27 cellular contexts compared by ENCODE assay signal in the genomic region with DNA sequence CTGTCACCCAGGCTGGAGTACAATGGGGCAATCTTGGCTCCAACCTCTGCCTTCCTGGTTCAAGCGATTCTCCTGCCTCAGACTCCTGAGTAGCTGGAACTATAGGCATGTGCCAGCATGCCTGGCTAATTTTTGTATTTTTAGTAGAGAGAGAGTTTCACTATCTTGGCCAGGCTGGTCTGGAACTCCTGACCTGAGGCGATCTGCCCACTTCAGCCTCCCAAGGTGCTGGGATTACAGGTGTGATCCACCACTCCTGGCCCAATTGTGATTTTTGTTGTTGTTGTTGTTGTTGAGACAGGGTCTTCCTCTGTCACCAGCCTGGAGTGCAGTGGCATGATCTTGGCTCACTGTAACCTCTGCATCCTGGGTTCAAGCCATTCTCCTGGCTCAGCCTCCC.
"Had no signal": no experiment of that assay in that cellular context is flagged by ENCODE, and none has a peak within 500 bp of the region (broad histone marks: within the 10 kb centered on the region; RNA-seq: fewer than 3 reads in every experiment).

No MANE protein-coding gene starts in this region.

- H3K9me3 Mint-ChIP-seq: activated CD8-positive, alpha-beta T cell treated with anti-CD3 and anti-CD28 coated beads for 36 hours; activated T-cell treated with anti-CD3 and anti-CD28 coated beads, Interleukin-2, amount 50 U/mL, for 4 hours; activated T-helper 17 cell treated with anti-CD3 and anti-CD28 coated beads, Interleukin-2, amount 50 U/mL, for 72 hours; effector memory CD8-positive, alpha-beta T cell; WTC11 had no signal

- H3K9me3 ChIP-seq: esophagus squamous epithelium, gastroesophageal sphincter had no signal

- H3K4me3 Mint-ChIP-seq: activated CD8-positive, alpha-beta T cell treated with anti-CD3 and anti-CD28 coated beads for 36 hours; activated naive CD8-positive, alpha-beta T cell; activated T-cell treated with anti-CD3 and anti-CD28 coated beads, Interleukin-2, amount 50 U/mL, for 4 hours; activated T-helper 17 cell treated with anti-CD3 and anti-CD28 coated beads, Interleukin-2, amount 50 U/mL, for 72 hours; effector memory CD8-positive, alpha-beta T cell; WTC11 had no signal

- H3K27ac ChIP-seq: brain microvascular endothelial cell, epithelial cell of prostate, VCaP had no signal

- H3K27ac Mint-ChIP-seq: activated CD8-positive, alpha-beta T cell treated with anti-CD3 and anti-CD28 coated beads for 36 hours; activated naive CD8-positive, alpha-beta T cell; activated T-helper 17 cell treated with anti-CD3 and anti-CD28 coated beads, Interleukin-2, amount 50 U/mL, for 72 hours had no signal

- H3K27me3 ChIP-seq: brain microvascular endothelial cell, esophagus squamous epithelium, gastroesophageal sphincter had no signal

- H3K36me3 ChIP-seq: brain microvascular endothelial cell had no signal

- H3K27me3 Mint-ChIP-seq: activated CD8-positive, alpha-beta T cell treated with anti-CD3 and anti-CD28 coated beads for 36 hours; activated naive CD8-positive, alpha-beta T cell; activated T-helper 17 cell treated with anti-CD3 and anti-CD28 coated beads, Interleukin-2, amount 50 U/mL, for 72 hours; effector memory CD8-positive, alpha-beta T cell had no signal

- ATAC-seq: activated CD8-positive, alpha-beta T cell treated with anti-CD3 and anti-CD28 coated beads for 36 hours; activated T-cell treated with anti-CD3 and anti-CD28 coated beads, Interleukin-2, amount 50 U/mL, for 4 hours; activated T-helper 17 cell treated with anti-CD3 and anti-CD28 coated beads, Interleukin-2, amount 50 U/mL, for 72 hours; effector memory CD8-positive, alpha-beta T cell; gastroesophageal sphincter; WTC11 had no signal

- DNase-seq: activated CD4-positive, alpha-beta T cell treated with anti-CD3 and anti-CD28 coated beads for 48 hours; activated CD4-positive, alpha-beta T cell treated with anti-CD3 and anti-CD28 coated beads, Interleukin-2, amount 50 U/mL, for 1 hour; activated CD4-positive, alpha-beta T cell treated with anti-CD3 and anti-CD28 coated beads, Interleukin-2, amount 50 U/mL, for 48 hours; activated CD8-positive, alpha-beta memory T cell treated with anti-CD3 and anti-CD28 coated beads for 24 hours; activated CD8-positive, alpha-beta T cell treated with anti-CD3 and anti-CD28 coated beads for 36 hours; activated effector memory CD4-positive, alpha-beta T cell treated with Interleukin-2 at 50 U/mL for 16 hours; activated gamma-delta T cell treated with Interleukin-2 at 50 U/mL for 16 hours; activated naive CD4-positive, alpha-beta T cell treated with anti-CD3 and anti-CD28 coated beads, Interleukin-2, amount 50 U/mL, for 16 hours; activated naive CD4-positive, alpha-beta T cell treated with Interleukin-2 at 50 U/mL for 16 hours; activated T-cell treated with anti-CD3 and anti-CD28 coated beads, Interleukin-2, amount 50 U/mL, for 4 hours; amniotic stem cell; anterior cingulate cortex; brain microvascular endothelial cell; caudate nucleus; cortex of kidney; dermis blood vessel endothelial cell; effector CD4-positive, alpha-beta T cell; effector memory CD8-positive, alpha-beta T cell; esophagus squamous epithelium; foreskin melanocyte; T-helper 2 cell had no signal

- H3K4me3 ChIP-seq: esophagus squamous epithelium, gastroesophageal sphincter had no signal
